22 cellular contexts compared by ENCODE assay signal in genomic region chr2:167420261-167420660, GRCh38.
"Had no signal": no experiment of that assay in that cellular context is flagged by ENCODE, and none has a peak within 500 bp of the region (broad histone marks: within the 10 kb centered on the region; RNA-seq: fewer than 3 reads in every experiment).

No MANE protein-coding gene starts in this region.

- H3K9ac ChIP-seq: SK-N-SH had no signal

- H3K9me3 ChIP-seq: adrenal gland, SK-N-SH had no signal

- H3K4me2 ChIP-seq: SK-N-SH had no signal

- H3K27me3 ChIP-seq: adrenal gland had no signal

- H3K4me1 ChIP-seq: adrenal gland had no signal

- H3K27ac ChIP-seq: adrenal gland, WERI-Rb-1 had no signal

- DNase-seq: activated CD4-positive, alpha-beta T cell treated with anti-CD3 and anti-CD28 coated beads for 36 hours; activated CD8-positive, alpha-beta memory T cell treated with anti-CD3 and anti-CD28 coated beads, Interleukin-2, amount 50 U/mL, for 4 hours; activated CD8-positive, alpha-beta T cell treated with anti-CD3 and anti-CD28 coated beads for 36 hours; activated naive CD4-positive, alpha-beta T cell treated with anti-CD3 and anti-CD28 coated beads, Interleukin-2, amount 50 U/mL, for 16 hours; activated naive CD8-positive, alpha-beta T cell treated with anti-CD3 and anti-CD28 coated beads, Interleukin-2, amount 10 ng/mL, durations not matched to agents 7 days and 5 days; activated T-cell treated with anti-CD3 and anti-CD28 coated beads, Interleukin-2, amount 50 U/mL, for 72 hours; adrenal gland; aorta; KG1; NCI-H1048; NCI-H1417; NCI-H2029; NCI-H510A treated with DMSO at 0.1 percent for 48 hours; NCI-H69; NK-92 treated with Interleukin-12 subunit alpha and Interleukin-12 subunit beta, amount 100 ng/mL, for 24 hours; OCI-M1; RPMI8226; SK-N-SH; T-helper 1 cell; WERI-Rb-1 had no signal

- H3K4me3 ChIP-seq: adrenal gland had no signal

- H3K36me3 ChIP-seq: adrenal gland, WERI-Rb-1 had no signal

- ATAC-seq: activated CD4-positive, alpha-beta T cell treated with anti-CD3 and anti-CD28 coated beads for 36 hours; activated CD8-positive, alpha-beta T cell treated with anti-CD3 and anti-CD28 coated beads for 36 hours; activated T-cell treated with anti-CD3 and anti-CD28 coated beads, Interleukin-2, amount 50 U/mL, for 72 hours; Panc1; Right ventricle myocardium inferior had no signal
